In the genomic region with DNA sequence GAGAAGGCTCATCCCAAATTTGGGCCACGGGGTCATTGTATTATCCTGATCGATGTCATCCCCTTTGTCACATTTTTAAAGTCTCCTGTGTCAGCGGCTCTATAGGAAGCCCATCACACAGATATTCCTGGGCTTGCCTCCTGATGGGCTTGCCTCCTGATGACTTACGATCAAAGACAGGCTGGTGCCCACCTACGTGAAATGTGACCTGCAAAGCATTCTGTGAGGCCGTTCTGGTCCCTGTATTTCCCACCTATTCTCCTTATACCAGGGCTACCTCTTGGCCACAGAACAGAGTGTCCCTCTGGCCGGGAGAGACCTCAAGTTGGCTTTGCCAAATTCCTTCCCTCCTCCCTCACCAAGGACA, we compare ENCODE assay signal across 18 cellular contexts.
DNase-seq lines count a peak whose midpoint lies in the region; ATAC-seq and TF ChIP-seq lines count a peak whose summit lies in the region.
"Had no signal": no experiment of that assay in that cellular context is flagged by ENCODE, and none has a peak within 500 bp of the region (broad histone marks: within the 10 kb centered on the region; RNA-seq: fewer than 3 reads in every experiment).

No MANE protein-coding gene starts in this region.

- no peak overlapping the region for H2BK15ac ChIP-seq in mesenchymal stem cell (ENCODE audit: low read depth, poor library complexity, severe bottlenecking)

- H3K4me3 Mint-ChIP-seq in endodermal cell, result no peak overlapping the region
- no peak overlapping the region for H3K4me3 Mint-ChIP-seq in type B pancreatic cell
- H3K4me3 Mint-ChIP-seq: HFFc6 had no signal

- H3K4me1 ChIP-seq in endodermal cell (ENCODE audit: control insufficient read depth, insufficient read depth, low read length) (peaks cover 9% of the 10 kb centered on the region), mesenchymal stem cell (ENCODE audit: control insufficient read depth, insufficient read depth, low read depth, low read length) (peaks cover 25% of the 10 kb centered on the region)
- H3K4me1 ChIP-seq: Peyer's patch had no signal

- no peak overlapping the region for H3K14ac ChIP-seq in mesenchymal stem cell (ENCODE audit: low read length in 2 of 2)

- H3K23ac ChIP-seq in mesenchymal stem cell (ENCODE audit: low read length in 2 of 2), result no peak overlapping the region

- DNase-seq in Right ventricle myocardium superior (no peak), Right ventricle myocardium inferior (ENCODE audit: missing footprints) (no peak), endodermal cell (no peak), mesenchymal stem cell (no peak), type B pancreatic cell (ENCODE audit: extremely low spot score, unreplicated experiment) (no peak), hepatic stellate cell (ENCODE audit: low spot score) (no peak), mucosa of gallbladder (ENCODE audit: low spot score) (no peak), GDM1 (lab: John Stamatoyannopoulos, UW) (no peak)
- DNase-seq: COR-L47, DMS79, KBM-7, NCI-H1436 treated with DMSO at 0.1 percent for 48 hours, NCI-H2107, NCI-H526 had no signal

- H3K4me2 ChIP-seq in mesenchymal stem cell (ENCODE audit: low read length, poor library complexity, severe bottlenecking), result no peak overlapping the region

- no peak overlapping the region for H3K27ac ChIP-seq in endodermal cell (ENCODE audit: low read depth, low read length)
- no peak overlapping the region for H3K27ac ChIP-seq in mesenchymal stem cell (ENCODE audit: low read length, poor library complexity, severe bottlenecking)
- H3K27ac ChIP-seq: C4-2B, HL-60, Peyer's patch had no signal

- H3K9me3 ChIP-seq in endodermal cell (ENCODE audit: control insufficient read depth, low read length) (no peaks in the 10 kb centered on the region), mesenchymal stem cell (ENCODE audit: control insufficient read depth, low read length) (no peaks in the 10 kb centered on the region)
- H3K9me3 ChIP-seq: Peyer's patch had no signal

- intact Hi-C loops in Right ventricle myocardium superior (cut with DNase I), result no loop called here
- intact Hi-C loops in Right ventricle myocardium inferior (cut with DNase I), result loop anchor here (2.0 kb wide), 2 partner anchors 16 to 34 kb away; no protein-coding TSS in a partner anchor

- no peak overlapping the region for H3K4ac ChIP-seq in mesenchymal stem cell (ENCODE audit: low read depth in 1 of 2, low read length in 2 of 2)

- no peaks in the 10 kb centered on the region for H3K36me3 ChIP-seq in endodermal cell (ENCODE audit: control insufficient read depth, insufficient read depth, low read length)
- peaks cover 0 to 14% of the 10 kb centered on the region in 2 experiments for H3K36me3 ChIP-seq in mesenchymal stem cell (ENCODE audit: control insufficient read depth in 1 of 2, insufficient read depth in 2 of 2, low read depth in 1 of 2, low read length in 2 of 2)
- H3K36me3 ChIP-seq: Peyer's patch had no signal

- H2BK12ac ChIP-seq in mesenchymal stem cell (ENCODE audit: low read length in 2 of 2), result peak overlapping the region in 1 of 2 experiments; percentile 51

- H2AFZ ChIP-seq in mesenchymal stem cell (ENCODE audit: low read depth, low read length), result no peak overlapping the region

- H3K9me3 Mint-ChIP-seq in endodermal cell, result no peaks in the 10 kb centered on the region
- H3K9me3 Mint-ChIP-seq in type B pancreatic cell, result no peaks in the 10 kb centered on the region
- H3K9me3 Mint-ChIP-seq: HFFc6 had no signal

- H4K8ac ChIP-seq in mesenchymal stem cell (ENCODE audit: low read length), result no peak overlapping the region

- no peak overlapping the region for H4K91ac ChIP-seq in mesenchymal stem cell (ENCODE audit: low read length)

- 64 to 74% methylated on average over 7 of the region's 7 CpGs for WGBS in endodermal cell (ENCODE audit: insufficient coverage in 1 of 2, insufficient read length in 1 of 2), 2 experiments
- 73% methylated on average over 7 of the region's 7 CpGs for WGBS in mesenchymal stem cell

- H3K9ac ChIP-seq in endodermal cell (ENCODE audit: extremely low read depth, low read length, poor library complexity, severe bottlenecking) (no peak overlapping the region), mesenchymal stem cell (ENCODE audit: low read length) (no peak overlapping the region)

- H3K36me3 Mint-ChIP-seq in endodermal cell (ENCODE audit: low read depth), result no peaks in the 10 kb centered on the region
- H3K36me3 Mint-ChIP-seq in type B pancreatic cell, result no peaks in the 10 kb centered on the region

- H3K27me3 Mint-ChIP-seq in endodermal cell (ENCODE audit: insufficient read depth) (no peaks in the 10 kb centered on the region), type B pancreatic cell (peaks cover 22% of the 10 kb centered on the region)

- no peak overlapping the region for H3K18ac ChIP-seq in mesenchymal stem cell (ENCODE audit: low read depth in 1 of 2, low read length in 2 of 2)

- no peak overlapping the region for H3K4me3 ChIP-seq in endodermal cell (ENCODE audit: low read length)
- no peak overlapping the region for H3K4me3 ChIP-seq in mesenchymal stem cell (ENCODE audit: insufficient read depth in 1 of 2, low read depth in 1 of 2, low read length in 2 of 2)
- H3K4me3 ChIP-seq: Peyer's patch had no signal

- H3K27me3 ChIP-seq in endodermal cell (ENCODE audit: control insufficient read depth, insufficient read depth, low read length, poor library complexity, severe bottlenecking) (no peaks in the 10 kb centered on the region), mesenchymal stem cell (ENCODE audit: control insufficient read depth in 1 of 2, insufficient read depth in 1 of 2, low read length in 2 of 2) (peaks cover 0 to 16% of the 10 kb centered on the region in 2 experiments)
- H3K27me3 ChIP-seq: Peyer's patch had no signal

- peak overlapping the region; percentile 83 for H3K27ac Mint-ChIP-seq in endodermal cell
- peak overlapping the region; percentile 95 for H3K27ac Mint-ChIP-seq in type B pancreatic cell
- H3K27ac Mint-ChIP-seq: HFFc6 had no signal

- no peak for TF ChIP-seq CTCF in endodermal cell (conservative IDR thresholded peaks at IDR 0.05)
- TF ChIP-seq CTCF in type B pancreatic cell (conservative IDR thresholded peaks at IDR 0.05), result no peak

- H3K4me1 Mint-ChIP-seq in endodermal cell (peaks cover 34% of the 10 kb centered on the region), type B pancreatic cell (ENCODE audit: unreplicated experiment) (peaks cover 19% of the 10 kb centered on the region)

- H2BK120ac ChIP-seq in mesenchymal stem cell (ENCODE audit: low read depth, low read length), result no peak overlapping the region

- H2BK5ac ChIP-seq in mesenchymal stem cell (ENCODE audit: low read depth, low read length, poor library complexity, severe bottlenecking), result no peak overlapping the region

- peaks cover 16% of the 10 kb centered on the region for H3K79me1 ChIP-seq in mesenchymal stem cell (replicated peaks; ENCODE audit: low read length, poor library complexity, severe bottlenecking)

- peak overlapping the region; percentile 18 for H2AK5ac ChIP-seq in mesenchymal stem cell (ENCODE audit: low read length, severe bottlenecking)

- ATAC-seq in Right ventricle myocardium superior (ENCODE audit: poor library complexity) (peak; percentile 2), Right ventricle myocardium inferior (no peak)
